In genomic region chrX:121456315-121456714, GRCh38 we compare ENCODE assay signal across 17 cellular contexts.
DNase-seq lines count a peak whose midpoint lies in the region; ATAC-seq and TF ChIP-seq lines count a peak whose summit lies in the region.
"Had no signal": no experiment of that assay in that cellular context is flagged by ENCODE, and none has a peak within 500 bp of the region (broad histone marks: within the 10 kb centered on the region; RNA-seq: fewer than 3 reads in every experiment).

No MANE protein-coding gene starts in this region.

- no peak overlapping the region for H3K27ac ChIP-seq in PC-9
- H3K27ac ChIP-seq: coronary artery, gastrocnemius medialis, left lung had no signal

- H3K36me3 ChIP-seq in PC-9 (ENCODE audit: low read depth), result no peaks in the 10 kb centered on the region
- H3K36me3 ChIP-seq: gastrocnemius medialis, left lung had no signal

- CTCF ChIA-PET in PC-9 (lab: Charles Lee), result no interaction called here

- no peaks in the 10 kb centered on the region for H3K79me2 ChIP-seq in PC-9 (ENCODE audit: low read depth)

- intact Hi-C loops in PC-9 (cut with micrococcal nuclease; ENCODE audit: unreplicated experiment), result no loop called here

- no peak for TF ChIP-seq CTCF in PC-9 (conservative IDR thresholded peaks at IDR 0.05)

- no peaks in the 10 kb centered on the region for H3K27me3 ChIP-seq in PC-9 (ENCODE audit: insufficient read depth, low read depth)
- H3K27me3 ChIP-seq: gastrocnemius medialis, left lung had no signal

- POLR2A ChIA-PET in PC-9 (lab: Charles Lee; ENCODE audit: unreplicated experiment), result no interaction called here

- H4K20me1 ChIP-seq in PC-9 (ENCODE audit: insufficient read depth), result no peaks in the 10 kb centered on the region

- no peaks in the 10 kb centered on the region for H3K9me3 ChIP-seq in PC-9 (ENCODE audit: insufficient read depth, low read depth)
- H3K9me3 ChIP-seq: gastrocnemius medialis, left lung, SK-N-SH had no signal

- DNase-seq in PC-9 (no peak), SKM-1 treated with dmso at 0.1 percent for 144 hours (lab: John Stamatoyannopoulos, UW; ENCODE audit: unreplicated experiment) (no peak), NCI-H1092 (lab: John Stamatoyannopoulos, UW) (no peak)
- no peak for DNase-seq in stimulated activated CD4-positive, alpha-beta T cell treated with anti-CD3 and anti-CD28 coated beads, Interleukin-12 subunit alpha, Interleukin-12 subunit beta, amount 100 ng/mL, for 4 hours
- DNase-seq in activated T-cell treated with anti-CD3 and anti-CD28 coated beads, Interleukin-2, amount 50 U/mL, for 1 hour, result no peak
- DNase-seq: activated CD4-positive, alpha-beta T cell treated with anti-CD3 and anti-CD28 coated beads for 4 hours; activated gamma-delta T cell treated with Interleukin-2 at 50 U/mL for 16 hours; CD4-positive, alpha-beta memory T cell; gastrocnemius medialis; left lung; SK-N-SH had no signal

- no peaks in the 10 kb centered on the region for H3F3A ChIP-seq in PC-9 (ENCODE audit: insufficient read depth, low read depth)

- no peak overlapping the region for H3K4me2 ChIP-seq in PC-9
- H3K4me2 ChIP-seq: SK-N-SH, smooth muscle cell had no signal

- 0 out of 2 replicates have a peak overlapping the region, but pooled peaks have one; percentile 17 for H2AFZ ChIP-seq in PC-9

- ATAC-seq in GM18858 (IDR thresholded peaks at IDR 0.05; ENCODE audit: unreplicated experiment) (peak; percentile 92), GM21528 (IDR thresholded peaks at IDR 0.05; ENCODE audit: low FRiP score, unreplicated experiment) (peak; percentile 95), HG03066 (IDR thresholded peaks at IDR 0.05; ENCODE audit: low read depth, unreplicated experiment) (peak; percentile 95)
- ATAC-seq: gastrocnemius medialis, HCT116, left lung had no signal

- BruUV-seq in PC-9 (replicated peaks; lab: Mats Ljungman, UMichigan), result no TSS peak

- no peak overlapping the region for H3K4me3 ChIP-seq in PC-9
- H3K4me3 ChIP-seq: coronary artery, gastrocnemius medialis, left lung, smooth muscle cell had no signal

- no peaks in the 10 kb centered on the region; the same call in 1 of the 2 replicates for H3K4me1 ChIP-seq in PC-9 (replicated peaks; ENCODE audit: insufficient read depth)
- H3K4me1 ChIP-seq: gastrocnemius medialis, left lung had no signal

- no peaks in the 10 kb centered on the region for H3K9me2 ChIP-seq in PC-9 (ENCODE audit: insufficient read depth)
- H3K9me2 ChIP-seq: SK-N-SH had no signal
